ENCODE assay signal across 1 cellular context in the genomic region with DNA sequence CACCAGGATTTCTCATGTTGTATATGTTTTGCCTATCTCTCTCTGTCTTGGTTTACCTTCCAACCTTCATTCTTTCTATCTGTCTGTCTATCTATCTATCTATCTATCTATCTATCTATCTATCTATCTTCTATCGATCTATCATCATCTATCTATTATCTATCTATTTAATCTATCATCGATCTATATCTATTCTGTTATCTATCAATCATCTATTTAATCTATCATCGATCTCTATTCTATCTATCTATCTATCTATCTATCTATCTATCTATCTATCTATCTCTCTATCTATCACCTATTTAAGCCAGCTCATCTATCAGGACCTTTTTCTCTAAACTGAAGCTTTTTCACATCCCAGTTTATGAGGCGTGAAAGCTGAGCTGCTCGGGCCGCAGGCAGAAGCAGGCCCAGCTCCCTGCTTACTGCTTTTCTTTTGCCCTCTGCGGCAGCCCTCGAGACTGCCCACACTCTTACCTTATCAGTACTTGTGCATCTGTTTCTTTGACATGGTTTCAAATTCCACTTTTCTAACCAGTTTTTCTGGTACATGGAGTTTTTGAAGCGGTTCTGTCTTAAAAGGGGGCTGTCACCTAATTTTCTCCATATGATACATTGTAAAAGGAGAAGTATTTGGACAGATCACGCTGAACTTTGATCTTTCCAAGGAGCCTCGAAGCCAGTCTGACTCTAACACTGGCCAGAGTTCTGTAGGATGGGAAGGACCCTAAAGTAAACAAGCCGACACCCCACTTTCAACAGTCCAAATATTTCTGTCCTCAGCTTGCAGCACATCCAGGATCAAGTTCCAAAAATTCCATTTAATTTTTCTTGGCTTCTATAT.
TF ChIP-seq lines count a peak whose summit lies in the region.

No MANE protein-coding gene starts in this region.

TF ChIP-seq in IMR-90, 13 proteins besides CTCF, POLR2A, EP300 and RAD21 (continued from another document):
- TF ChIP-seq NFE2L2 (IDR thresholded peaks at IDR 0.05; ENCODE audit: low read depth, low read length) (no peak), CHD1 (IDR thresholded peaks at IDR 0.05; ENCODE audit: low read depth, low read length) (no peak), SMC3 (IDR thresholded peaks at IDR 0.05; ENCODE audit: low read depth, low read length) (no peak), RCOR1 (IDR thresholded peaks at IDR 0.05; ENCODE audit: insufficient replicate concordance, low read length) (no peak), FOS (IDR thresholded peaks at IDR 0.05; ENCODE audit: low read depth, low read length) (no peak), CEBPB (IDR thresholded peaks at IDR 0.05; ENCODE audit: low read depth, low read length) (no peak)
TF ChIP-seq in IMR-90: peak in this region for 0.
